ENCODE assay signal across 8 cellular contexts in the genomic region with DNA sequence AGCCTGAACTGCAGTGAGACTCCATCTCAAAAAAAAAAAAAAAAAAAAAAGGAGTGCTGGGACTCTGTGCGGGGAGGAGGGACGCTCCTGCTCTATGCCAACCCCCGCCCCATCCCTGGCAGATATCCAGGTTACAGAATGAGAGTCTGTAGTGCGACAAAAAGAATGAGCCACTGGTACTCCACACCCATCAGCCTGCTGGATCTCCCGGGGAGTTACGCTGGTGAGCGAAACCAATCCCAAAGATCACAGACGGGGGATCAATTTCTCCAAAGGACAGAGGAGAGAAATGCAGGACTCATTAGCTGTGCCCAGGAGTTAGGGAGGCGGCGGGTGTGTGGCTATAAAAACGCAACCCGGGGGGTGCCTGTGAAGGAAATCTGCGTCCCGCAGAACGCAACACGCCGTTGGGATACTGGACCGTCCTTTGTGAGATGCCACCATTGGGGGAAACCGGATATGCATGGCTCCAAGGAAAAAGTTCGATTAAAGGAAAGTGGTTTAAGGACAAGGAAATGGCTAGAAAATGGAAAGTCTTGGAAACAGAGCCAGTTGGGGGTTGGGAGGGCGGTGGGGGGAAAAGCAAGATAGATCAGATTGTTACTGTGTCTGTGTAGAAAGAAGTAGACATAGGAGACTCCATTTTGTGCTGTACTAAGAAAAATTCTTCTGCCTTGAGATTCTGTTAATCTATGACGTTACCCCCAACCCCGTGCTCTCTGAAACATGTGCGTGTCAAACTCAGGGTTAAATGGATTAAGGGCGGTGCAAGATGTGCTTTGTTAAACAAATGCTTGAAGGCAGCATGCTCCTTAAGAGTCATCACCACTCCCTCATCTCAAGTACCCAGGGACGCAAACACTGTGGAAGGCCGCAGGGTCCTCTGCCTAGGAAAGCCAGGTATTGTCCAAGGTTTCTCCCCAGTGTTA. TPM values are rescaled to one million over a fixed set of nuclear protein-coding genes. Genes with fewer than 3 reads are reported as not detected.
DNase-seq lines count a peak whose midpoint lies in the region; TF ChIP-seq lines count a peak whose summit lies in the region.
"Not testable (repeated sequence)": the region's sequence is repeated elsewhere in the genome, so short reads cannot be mapped to it uniquely, and the experiment has no call there.

No MANE protein-coding gene starts in this region.

- not testable (repeated sequence) for TF ChIP-seq CTCF in CD14-positive monocyte (IDR thresholded peaks at IDR 0.05); nephron (IDR thresholded peaks at IDR 0.05; ENCODE audit: unreplicated experiment in 3 of 3)

- H3K4me3 ChIP-seq in ectodermal cell (ENCODE audit: insufficient read depth, low read depth, low read length) (peak overlapping the region; percentile 32), iPS-11a (ENCODE audit: low read depth, low read length) (peak overlapping the region; percentile 9), subcutaneous abdominal adipose tissue (ENCODE audit: low read depth in 1 of 5, low read length in 5 of 5) (peak overlapping the region; percentile 56 to 69 (median 66))

- H3K4me1 ChIP-seq in ectodermal cell (ENCODE audit: control insufficient read depth, insufficient read depth, low read length), result not testable (repeated sequence)
- peaks cover 3 to 37% (median 21%) of the 10 kb centered on the region in 5 donors for H3K4me1 ChIP-seq in subcutaneous abdominal adipose tissue (ENCODE audit: control insufficient read depth in 5 of 5, insufficient read depth in 5 of 5, low read length in 5 of 5)

- H3K27ac ChIP-seq in ectodermal cell (ENCODE audit: insufficient read depth, low read depth, low read length, poor library complexity, severe bottlenecking), result not testable (repeated sequence)
- peak overlapping the region; percentile 72 for H3K27ac ChIP-seq in subcutaneous abdominal adipose tissue (ENCODE audit: low read depth, low read length)

- H3K27me3 Mint-ChIP-seq in CD14-positive monocyte (ENCODE audit: low read depth in 3 of 3); IgD-negative memory B cell; activated T-helper 1 cell treated with anti-CD3 and anti-CD28 coated beads, Interleukin-12 subunit alpha, Interleukin-12 subunit beta, Interleukin-2, Interleukin-4 antibody, amounts not matched to agents 30 ng/mL and 10 ng/mL and 1 ng/mL, durations not matched to agents 14 hours and 24 hours and 36 hours (ENCODE audit: insufficient read depth): not testable (repeated sequence)
- H3K27me3 Mint-ChIP-seq in nephron (ENCODE audit: low read depth), result peaks cover 23% of the 10 kb centered on the region

- H3K27ac Mint-ChIP-seq in CD14-positive monocyte (peak overlapping the region in 6 of 7 donors; percentile 46 to 92 (median 88)), IgD-negative memory B cell (peak overlapping the region; percentile 23 to 65 (median 44)), nephron (peak overlapping the region; percentile 47 to 88 (median 70))
- not testable (repeated sequence) for H3K27ac Mint-ChIP-seq in activated T-helper 1 cell treated with anti-CD3 and anti-CD28 coated beads, Interleukin-12 subunit alpha, Interleukin-12 subunit beta, Interleukin-2, Interleukin-4 antibody, amounts not matched to agents 30 ng/mL and 10 ng/mL and 1 ng/mL, durations not matched to agents 14 hours and 24 hours and 36 hours

- intact Hi-C loops in CD14-positive monocyte (cut with micrococcal nuclease), result loop anchor here (2.0 to 10.0 kb wide), 4 partner anchors 42 to 290 kb away; partner anchors contain the start of genes NQO2 (in 1 of the 2), SERPINB1 (in 1 of the 2) and WRNIP1 (in 1 of the 2)
- intact Hi-C loops in activated T-helper 1 cell treated with anti-CD3 and anti-CD28 coated beads, Interleukin-12 subunit alpha, Interleukin-12 subunit beta, Interleukin-2, Interleukin-4 antibody, amounts not matched to agents 30 ng/mL and 10 ng/mL and 1 ng/mL, durations not matched to agents 14 hours and 24 hours and 36 hours (cut with micrococcal nuclease), result not testable (repeated sequence)

- not testable (repeated sequence) for H3K36me3 Mint-ChIP-seq in CD14-positive monocyte; IgD-negative memory B cell; activated T-helper 1 cell treated with anti-CD3 and anti-CD28 coated beads, Interleukin-12 subunit alpha, Interleukin-12 subunit beta, Interleukin-2, Interleukin-4 antibody, amounts not matched to agents 30 ng/mL and 10 ng/mL and 1 ng/mL, durations not matched to agents 14 hours and 24 hours and 36 hours (ENCODE audit: low read depth); nephron (ENCODE audit: low read depth)

- not testable (repeated sequence) for DNase-seq in CD14-positive monocyte (ENCODE audit: low spot score); activated T-helper 1 cell treated with anti-CD3 and anti-CD28 coated beads, Interleukin-12 subunit alpha, Interleukin-12 subunit beta, Interleukin-2, Interleukin-4 antibody, amounts not matched to agents 30 ng/mL and 10 ng/mL and 1 ng/mL, durations not matched to agents 14 hours and 24 hours and 36 hours (ENCODE audit: low spot score)
- peak; percentile 1 for DNase-seq in NCI-H774 (lab: John Stamatoyannopoulos, UW)

- not testable (repeated sequence) for H3K9me3 ChIP-seq in ectodermal cell (ENCODE audit: control insufficient read depth, low read length); subcutaneous abdominal adipose tissue (ENCODE audit: control insufficient read depth in 5 of 5, low read length in 5 of 5)

- H3K4me1 Mint-ChIP-seq in CD14-positive monocyte, result peaks cover 31% of the 10 kb centered on the region
- H3K4me1 Mint-ChIP-seq in IgD-negative memory B cell, result not testable (repeated sequence)
- peaks cover 41% of the 10 kb centered on the region for H3K4me1 Mint-ChIP-seq in activated T-helper 1 cell treated with anti-CD3 and anti-CD28 coated beads, Interleukin-12 subunit alpha, Interleukin-12 subunit beta, Interleukin-2, Interleukin-4 antibody, amounts not matched to agents 30 ng/mL and 10 ng/mL and 1 ng/mL, durations not matched to agents 14 hours and 24 hours and 36 hours (ENCODE audit: low read depth)
- peaks cover 30% of the 10 kb centered on the region for H3K4me1 Mint-ChIP-seq in nephron

- 6 to 7% methylated on average over 26 of the region's 27 CpGs for WGBS in ectodermal cell, 2 experiments

- H3K4me3 Mint-ChIP-seq in CD14-positive monocyte (peak overlapping the region; percentile 84 to 87), IgD-negative memory B cell (peak overlapping the region; percentile 12 to 86 (median 32)), nephron (peak overlapping the region; percentile 73 to 84 (median 82))
- H3K4me3 Mint-ChIP-seq in activated T-helper 1 cell treated with anti-CD3 and anti-CD28 coated beads, Interleukin-12 subunit alpha, Interleukin-12 subunit beta, Interleukin-2, Interleukin-4 antibody, amounts not matched to agents 30 ng/mL and 10 ng/mL and 1 ng/mL, durations not matched to agents 14 hours and 24 hours and 36 hours, result peak overlapping the region; percentile 42

- peaks cover 18% of the 10 kb centered on the region for H3K27me3 ChIP-seq in ectodermal cell (ENCODE audit: control insufficient read depth, insufficient read depth, low read length, poor library complexity, severe bottlenecking)
- not testable (repeated sequence) for H3K27me3 ChIP-seq in subcutaneous abdominal adipose tissue (ENCODE audit: control insufficient read depth in 5 of 5, insufficient read depth in 4 of 5, low read length in 5 of 5)

- peak overlapping the region in 1 of 5 donors; percentile 63 for H3K9ac ChIP-seq in subcutaneous abdominal adipose tissue (ENCODE audit: low read length in 5 of 5)

- H3K36me3 ChIP-seq in ectodermal cell (ENCODE audit: control insufficient read depth, insufficient read depth, low read length); subcutaneous abdominal adipose tissue (ENCODE audit: control insufficient read depth in 5 of 5, insufficient read depth in 5 of 5, low read length in 5 of 5): not testable (repeated sequence)

- not testable (repeated sequence) for H3K9me3 Mint-ChIP-seq in CD14-positive monocyte; IgD-negative memory B cell; activated T-helper 1 cell treated with anti-CD3 and anti-CD28 coated beads, Interleukin-12 subunit alpha, Interleukin-12 subunit beta, Interleukin-2, Interleukin-4 antibody, amounts not matched to agents 30 ng/mL and 10 ng/mL and 1 ng/mL, durations not matched to agents 14 hours and 24 hours and 36 hours; nephron

RNA-seq across cellular contexts. Expression of gene RIPK1, which starts 13.8 kb away (rescaled TPM):
- polyA plus RNA-seq in CD14-positive monocyte (1 to 10 TPM; 6.0 to 9.6 TPM), IgD-negative memory B cell (13.0 TPM)
- 17.1 and 19.4 TPM in 2 replicates for total RNA-seq in activated T-helper 1 cell treated with anti-CD3 and anti-CD28 coated beads, Interleukin-12 subunit alpha, Interleukin-12 subunit beta, Interleukin-2, Interleukin-4 antibody, amounts not matched to agents 30 ng/mL and 10 ng/mL and 1 ng/mL, durations not matched to agents 14 hours and 24 hours and 36 hours
- 14.0 TPM for polyA plus RNA-seq in ectodermal cell (2013, experiment 1 of 4)
- 15.5 TPM for polyA plus RNA-seq in ectodermal cell (2013, experiment 2 of 4)
- polyA plus RNA-seq in ectodermal cell (2013, experiment 3 of 4), result 9.3 TPM
- polyA plus RNA-seq in ectodermal cell (2013, experiment 4 of 4), result 10.6 TPM

RNA-seq across cellular contexts. Expression of gene NQO2, which starts 54.8 kb away (rescaled TPM):
- polyA plus RNA-seq in CD14-positive monocyte (100 to 1,000 TPM; 146 to 281 TPM), IgD-negative memory B cell (27.6 TPM)
- total RNA-seq in activated T-helper 1 cell treated with anti-CD3 and anti-CD28 coated beads, Interleukin-12 subunit alpha, Interleukin-12 subunit beta, Interleukin-2, Interleukin-4 antibody, amounts not matched to agents 30 ng/mL and 10 ng/mL and 1 ng/mL, durations not matched to agents 14 hours and 24 hours and 36 hours, result 30.2 and 34.8 TPM in 2 replicates
- polyA plus RNA-seq in ectodermal cell (2013, experiment 1 of 4), result 56.2 TPM
- polyA plus RNA-seq in ectodermal cell (2013, experiment 2 of 4), result 49.6 TPM
- 43.8 TPM for polyA plus RNA-seq in ectodermal cell (2013, experiment 3 of 4)
- 42.5 TPM for polyA plus RNA-seq in ectodermal cell (2013, experiment 4 of 4)

Comparison
In these comparisons a context has a peak if more than half of its experiments do, and no peak if none do; other contexts are left out.
1. H3K4me3 Mint-ChIP-seq: peak in every context shown above with its lines; median percentile 86 in CD14-positive monocyte; 82 in nephron; 42 in activated T-helper 1 cell treated with anti-CD3 and anti-CD28 coated beads, Interleukin-12 subunit alpha, Interleukin-12 subunit beta, Interleukin-2, Interleukin-4 antibody, amounts not matched to agents 30 ng/mL and 10 ng/mL and 1 ng/mL, durations not matched to agents 14 hours and 24 hours and 36 hours; 32 in IgD-negative memory B cell.
2. H3K4me3 ChIP-seq: peak in every context shown above with its lines; median percentile 66 in subcutaneous abdominal adipose tissue; 32 in ectodermal cell; 9 in iPS-11a.